14 cellular contexts compared by ENCODE assay signal in the genomic region with DNA sequence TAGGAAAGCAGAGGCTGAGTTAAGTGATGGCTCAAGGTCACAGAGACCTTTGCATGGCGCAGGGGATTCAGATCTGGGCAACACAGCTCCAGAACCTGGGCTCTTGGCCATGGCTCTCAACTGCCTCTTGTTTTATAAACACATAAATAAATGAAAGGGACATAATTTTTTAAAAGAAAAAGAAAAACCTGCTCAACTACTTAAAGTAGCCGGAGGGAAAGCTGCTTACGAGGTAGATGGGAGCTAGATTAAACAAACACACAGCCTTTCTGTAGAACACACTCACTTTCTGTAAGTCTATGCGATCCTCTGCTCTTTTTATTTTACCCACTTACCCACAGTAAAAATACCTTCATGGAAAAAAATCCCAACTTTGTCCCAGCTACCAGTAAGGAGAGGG.
DNase-seq lines count a peak whose midpoint lies in the region; ATAC-seq and TF ChIP-seq lines count a peak whose summit lies in the region.
"Had no signal": no experiment of that assay in that cellular context is flagged by ENCODE, and none has a peak within 500 bp of the region (broad histone marks: within the 10 kb centered on the region; RNA-seq: fewer than 3 reads in every experiment).

No MANE protein-coding gene starts in this region.

- peaks cover 96% of the 10 kb centered on the region for H3K4me1 Mint-ChIP-seq in activated naive CD8-positive, alpha-beta T cell treated with anti-CD3 and anti-CD28 coated beads, Interleukin-2, amount 50 U/mL, for 24 hours
- peaks cover 40% of the 10 kb centered on the region for H3K4me1 Mint-ChIP-seq in HFFc6 (ENCODE audit: low read depth)

- peak overlapping the region; percentile 68 to 81 for H3K27ac ChIP-seq in breast epithelium
- H3K27ac ChIP-seq in mammary epithelial cell (ENCODE audit: insufficient read depth, low read depth, low read length) = no peak overlapping the region
- H3K27ac ChIP-seq in mesendoderm (ENCODE audit: low read depth, low read length) = no peak overlapping the region

- peaks cover 31% of the 10 kb centered on the region for H3K36me3 Mint-ChIP-seq in activated naive CD8-positive, alpha-beta T cell treated with anti-CD3 and anti-CD28 coated beads, Interleukin-2, amount 50 U/mL, for 24 hours (ENCODE audit: low read depth)
- H3K36me3 Mint-ChIP-seq in HFFc6 (ENCODE audit: low read depth) = peaks cover 22% of the 10 kb centered on the region

- H3K18ac ChIP-seq in mesendoderm (ENCODE audit: low read length) = no peak overlapping the region

- no peak overlapping the region for H2BK15ac ChIP-seq in mesendoderm (replicated peaks; ENCODE audit: low read depth)

- H3K9ac ChIP-seq in mammary epithelial cell (ENCODE audit: insufficient read depth, low read length) = no peak overlapping the region
- H3K9ac ChIP-seq in mesendoderm (ENCODE audit: low read length) = no peak overlapping the region

- no peak overlapping the region for H3K4me2 ChIP-seq in mammary epithelial cell (ENCODE audit: insufficient read depth, low read depth, low read length)
- H3K4me2 ChIP-seq in mesendoderm (ENCODE audit: low read length) = no peak overlapping the region

- H2BK5ac ChIP-seq in mesendoderm (ENCODE audit: low read length) = no peak overlapping the region

- peak overlapping the region; percentile 2 for H3K4me3 Mint-ChIP-seq in activated naive CD8-positive, alpha-beta T cell treated with anti-CD3 and anti-CD28 coated beads, Interleukin-2, amount 50 U/mL, for 24 hours
- H3K4me3 Mint-ChIP-seq in HFFc6 = no peak overlapping the region

- dilution Hi-C loops in mammary epithelial cell (cut with HindIII; ENCODE audit: low sequenced_read_pairs) = no loop called here

- 92% methylated on average over 4 of the region's 4 CpGs for WGBS in mammary epithelial cell (ENCODE audit: low coverage, missing lambda C conversion rate)
- no CpG with 5 or more reads among the region's 4 CpGs for WGBS in mesendoderm (ENCODE audit: extremely low coverage, insufficient coverage, low lambda C conversion rate)

- no peak overlapping the region for H2AFZ ChIP-seq in mammary epithelial cell (ENCODE audit: low read depth, low read length)

- H3K27ac Mint-ChIP-seq in activated naive CD8-positive, alpha-beta T cell treated with anti-CD3 and anti-CD28 coated beads, Interleukin-2, amount 50 U/mL, for 24 hours = peak overlapping the region; percentile 95
- H3K27ac Mint-ChIP-seq in HFFc6 = no peak overlapping the region

- no TSS peak for BruUV-seq in mammary epithelial cell (replicated peaks; lab: Mats Ljungman, UMichigan)

- H3K4ac ChIP-seq in mesendoderm (ENCODE audit: low read depth, low read length) = peak overlapping the region; percentile 16

- H4K5ac ChIP-seq in mesendoderm (ENCODE audit: low read length) = no peak overlapping the region

- H4K8ac ChIP-seq in mesendoderm (ENCODE audit: low read depth, low read length) = no peak overlapping the region

- H3K27me3 ChIP-seq in breast epithelium = no peaks in the 10 kb centered on the region
- H3K27me3 ChIP-seq in mammary epithelial cell (ENCODE audit: insufficient read depth, low read length) = no peaks in the 10 kb centered on the region
- H3K27me3 ChIP-seq in mesendoderm (ENCODE audit: insufficient read depth, low read length, poor library complexity) = no peaks in the 10 kb centered on the region
- H3K27me3 ChIP-seq: adrenal gland had no signal

- ATAC-seq in activated naive CD8-positive, alpha-beta T cell treated with anti-CD3 and anti-CD28 coated beads, Interleukin-2, amount 50 U/mL, for 24 hours = no peak
- ATAC-seq in left ventricle myocardium superior (no peak), HG03442 (IDR thresholded peaks at IDR 0.05; ENCODE audit: unreplicated experiment) (no peak)
- ATAC-seq: SK-N-SH treated with all-trans-retinoic acid at 6 μM for 48 hours had no signal

- H3K9me3 ChIP-seq in breast epithelium (no peaks in the 10 kb centered on the region), mammary epithelial cell (replicated peaks; ENCODE audit: insufficient read depth, low read length) (no peaks in the 10 kb centered on the region)
- H3K9me3 ChIP-seq: adrenal gland had no signal

- peaks cover 12% of the 10 kb centered on the region for H3K9me3 Mint-ChIP-seq in activated naive CD8-positive, alpha-beta T cell treated with anti-CD3 and anti-CD28 coated beads, Interleukin-2, amount 50 U/mL, for 24 hours
- H3K9me3 Mint-ChIP-seq in HFFc6 = no peaks in the 10 kb centered on the region

- no peak overlapping the region for H3K56ac ChIP-seq in mesendoderm (ENCODE audit: low read length)

- H3K27me3 Mint-ChIP-seq in activated naive CD8-positive, alpha-beta T cell treated with anti-CD3 and anti-CD28 coated beads, Interleukin-2, amount 50 U/mL, for 24 hours = no peaks in the 10 kb centered on the region
- peaks cover 1% of the 10 kb centered on the region; the same call in 1 of the 2 replicates for H3K27me3 Mint-ChIP-seq in HFFc6 (ENCODE audit: insufficient read depth)

- no peak overlapping the region for H3K23ac ChIP-seq in mesendoderm (ENCODE audit: low read length)

- no peak overlapping the region for H2BK120ac ChIP-seq in mesendoderm (ENCODE audit: low read depth, low read length)

- TF ChIP-seq POLR2A in breast epithelium (IDR thresholded peaks at IDR 0.05) = no peak

- H3K4me3 ChIP-seq in breast epithelium (no peak overlapping the region), mammary epithelial cell (replicated peaks in 1 of 3; ENCODE audit: insufficient read depth in 1 of 3, low read depth in 2 of 3, low read length in 3 of 3) (no peak overlapping the region), mesendoderm (ENCODE audit: low read length) (no peak overlapping the region)
- H3K4me3 ChIP-seq: adrenal gland had no signal

- peaks cover 5% of the 10 kb centered on the region for H3K79me1 ChIP-seq in mesendoderm (ENCODE audit: low read length)

- intact Hi-C loops in breast epithelium (cut with DNase I; ENCODE audit: low total_unique reads) = no loop called here
- intact Hi-C loops in mammary epithelial cell (cut with micrococcal nuclease) = no loop called here
- intact Hi-C loops in left ventricle myocardium superior (cut with micrococcal nuclease) = no loop called here

- H3K79me2 ChIP-seq in mammary epithelial cell (ENCODE audit: insufficient read depth, low read length) = peaks cover 52% of the 10 kb centered on the region
- peaks cover 6% of the 10 kb centered on the region for H3K79me2 ChIP-seq in mesendoderm (ENCODE audit: control insufficient read depth, insufficient read depth, low read length)

- DNase-seq in breast epithelium (ENCODE audit: low spot score in 2 of 2) = no peak
- DNase-seq in mammary epithelial cell = no peak
- no peak for DNase-seq in activated naive CD8-positive, alpha-beta T cell treated with anti-CD3 and anti-CD28 coated beads, Interleukin-2, amount 50 U/mL, for 24 hours
- no peak for DNase-seq in mesendoderm
- DNase-seq in HFFc6 = no peak
- no peak for DNase-seq in G401 (ENCODE audit: low spot score)
- DNase-seq in left ventricle myocardium superior = no peak
- DNase-seq: adrenal gland, H7, NCI-H2081, NCI-H510A treated with DMSO at 0.1 percent for 48 hours, nucleus accumbens had no signal

- no peaks in the 10 kb centered on the region for H4K20me1 ChIP-seq in mammary epithelial cell (ENCODE audit: insufficient read depth, low read length)

- no peaks in the 10 kb centered on the region for H3K4me1 ChIP-seq in breast epithelium
- H3K4me1 ChIP-seq in mammary epithelial cell (ENCODE audit: insufficient read depth, low read length) = peaks cover 5% of the 10 kb centered on the region
- peaks cover 3% of the 10 kb centered on the region for H3K4me1 ChIP-seq in mesendoderm (ENCODE audit: control insufficient read depth, low read depth, low read length)

- H3K36me3 ChIP-seq in breast epithelium = no peaks in the 10 kb centered on the region
- H3K36me3 ChIP-seq in mammary epithelial cell (ENCODE audit: insufficient read depth, low read length) = no peaks in the 10 kb centered on the region
- no peaks in the 10 kb centered on the region for H3K36me3 ChIP-seq in mesendoderm (ENCODE audit: control insufficient read depth, insufficient read depth, low read length)
- H3K36me3 ChIP-seq: adrenal gland had no signal

- no peak overlapping the region for H2AK5ac ChIP-seq in mesendoderm (ENCODE audit: low read length)

- in situ Hi-C loops in mammary epithelial cell (cut with MboI; ENCODE audit: low sequenced_read_pairs in 2 of 2) (no loop called here), G401 (cut with HindIII; ENCODE audit: low sequenced_read_pairs) (no loop called here)

- TF ChIP-seq CTCF in breast epithelium (IDR thresholded peaks at IDR 0.05) (no peak), mammary epithelial cell (conservative IDR thresholded peaks at IDR 0.05 in 1 of 2, IDR thresholded peaks at IDR 0.05 in 1 of 2; ENCODE audit: extremely low read depth in 1 of 2, insufficient read depth in 1 of 2, low read depth in 1 of 2, low read length in 2 of 2) (no peak), HFFc6 (IDR thresholded peaks at IDR 0.05) (no peak)

- CTCF ChIA-PET in mammary epithelial cell (lab: Charles Lee; ENCODE audit: low non-redundant PET) = no interaction called here

Comparison
In these comparisons a context has a peak if more than half of its experiments do, and no peak if none do; other contexts are left out.
1. H3K27ac ChIP-seq: peak in breast epithelium (2 of 2); none in mammary epithelial cell (single experiment) and mesendoderm (single experiment).